In genomic region chr5:72167790-72168189, GRCh38 we compare ENCODE assay signal across 14 cellular contexts.
DNase-seq lines count a peak whose midpoint lies in the region; ATAC-seq and TF ChIP-seq lines count a peak whose summit lies in the region.
"Had no signal": no experiment of that assay in that cellular context is flagged by ENCODE, and none has a peak within 500 bp of the region (broad histone marks: within the 10 kb centered on the region; RNA-seq: fewer than 3 reads in every experiment).

No MANE protein-coding gene starts in this region.

- intact Hi-C loops in body of pancreas (cut with DNase I) (no loop called here), psoas muscle (cut with DNase I) (no loop called here)

- 68 to 75% methylated on average over 8 of the region's 8 CpGs for WGBS in body of pancreas, 2 donors
- WGBS in psoas muscle, 3 donors, result 56 to 70% (median 59%) methylated on average over 8 of the region's 8 CpGs

- H3K27ac ChIP-seq in GM23338 (ENCODE audit: low read depth) (peak overlapping the region; percentile 26; the same call in 1 of the 2 replicates), body of pancreas (no peak overlapping the region), cardiac muscle cell (no peak overlapping the region), psoas muscle (no peak overlapping the region)
- H3K27ac ChIP-seq: PC-9 had no signal

- no peaks in the 10 kb centered on the region for H3K9me3 Mint-ChIP-seq in GM23338

- H3K4me2 ChIP-seq in GM23338, result peak overlapping the region; percentile 34; the same call in 1 of the 2 replicates
- H3K4me2 ChIP-seq: PC-9 had no signal

- H3K36me3 ChIP-seq in GM23338 (ENCODE audit: insufficient read depth) (no peaks in the 10 kb centered on the region; the same call in 1 of the 2 replicates), body of pancreas (replicated peaks in 1 of 2; ENCODE audit: insufficient read depth in 1 of 2, low read depth in 2 of 2) (no peaks in the 10 kb centered on the region), cardiac muscle cell (no peaks in the 10 kb centered on the region), psoas muscle (ENCODE audit: insufficient read depth in 1 of 2, low read depth in 1 of 2) (no peaks in the 10 kb centered on the region)
- H3K36me3 ChIP-seq: thyroid gland had no signal

- H3K9me3 ChIP-seq in body of pancreas (no peaks in the 10 kb centered on the region), cardiac muscle cell (ENCODE audit: low read depth) (no peaks in the 10 kb centered on the region), psoas muscle (no peaks in the 10 kb centered on the region)
- H3K9me3 ChIP-seq: thyroid gland had no signal

- peaks cover 2% of the 10 kb centered on the region for H3K27me3 Mint-ChIP-seq in GM23338 (ENCODE audit: insufficient read depth, low read depth, poor library complexity)

- TF ChIP-seq POLR2A in body of pancreas (IDR thresholded peaks at IDR 0.05), result no peak

- peaks cover 56% of the 10 kb centered on the region for H3K4me1 ChIP-seq in GM23338 (ENCODE audit: insufficient read depth)
- no peaks in the 10 kb centered on the region for H3K4me1 ChIP-seq in body of pancreas
- H3K4me1 ChIP-seq in cardiac muscle cell (ENCODE audit: low read depth), result peaks cover 15% of the 10 kb centered on the region
- no peaks in the 10 kb centered on the region for H3K4me1 ChIP-seq in psoas muscle

- ATAC-seq in GM23338, result peak; percentile 36
- peak; percentile 24 for ATAC-seq in body of pancreas
- ATAC-seq in psoas muscle, result no peak

- H2AFZ ChIP-seq in GM23338, result no peak overlapping the region
- H2AFZ ChIP-seq: PC-9 had no signal

- peaks cover 1% of the 10 kb centered on the region; the same call in 1 of the 2 replicates for H3K79me2 ChIP-seq in GM23338 (replicated peaks; ENCODE audit: insufficient read depth)

- no peak for TF ChIP-seq CTCF in GM23338 (conservative IDR thresholded peaks at IDR 0.05; ENCODE audit: low read depth in 2 of 2)
- TF ChIP-seq CTCF in body of pancreas (IDR thresholded peaks at IDR 0.05), result no peak
- TF ChIP-seq CTCF in cardiac muscle cell (IDR thresholded peaks at IDR 0.05; ENCODE audit: low read depth, low read length), result no peak
- TF ChIP-seq CTCF in psoas muscle (IDR thresholded peaks at IDR 0.05), result no peak

- peaks cover under 1% of the 10 kb centered on the region; the same call in 1 of the 3 replicates for H3K36me3 Mint-ChIP-seq in GM23338 (ENCODE audit: low read depth)

- no peaks in the 10 kb centered on the region for H4K20me1 ChIP-seq in GM23338 (replicated peaks; ENCODE audit: insufficient read depth)

- H3K27me3 ChIP-seq in GM23338 (ENCODE audit: insufficient read depth) (no peaks in the 10 kb centered on the region), body of pancreas (no peaks in the 10 kb centered on the region), cardiac muscle cell (no peaks in the 10 kb centered on the region), psoas muscle (ENCODE audit: insufficient read depth in 3 of 3, low read length in 2 of 3) (no peaks in the 10 kb centered on the region)
- H3K27me3 ChIP-seq: thyroid gland had no signal

- DNase-seq in GM23338 (ENCODE audit: low spot score) (no peak), body of pancreas (no peak), cardiac muscle cell (ENCODE audit: low read depth in 1 of 2, low spot score in 1 of 2) (peak; percentile 32 to 87), psoas muscle (peak; percentile 50 to 69), NCI-H510A treated with DMSO at 0.1 percent for 48 hours (lab: John Stamatoyannopoulos, UW) (no peak), DMS53 (lab: John Stamatoyannopoulos, UW) (no peak), inferior parietal cortex (ENCODE audit: extremely low spot score) (no peak)
- DNase-seq in stimulated activated naive CD4-positive, alpha-beta T cell treated with Interleukin-2 at 50 U/mL for 16 hours (lab: John Stamatoyannopoulos, UW), result no peak
- DNase-seq: activated naive CD4-positive, alpha-beta T cell; central memory CD4-positive, alpha-beta T cell; kidney; NCI-H2029 treated with DMSO at 0.1 percent for 48 hours; PC-9; thyroid gland had no signal

- H3K9me2 ChIP-seq in GM23338 (ENCODE audit: insufficient read depth), result no peaks in the 10 kb centered on the region

- H3K4me1 Mint-ChIP-seq in GM23338, result peaks cover 57% of the 10 kb centered on the region

- no peak overlapping the region for H3K4me3 Mint-ChIP-seq in GM23338

- H3K4me3 ChIP-seq in GM23338 (no peak overlapping the region), body of pancreas (no peak overlapping the region), cardiac muscle cell (no peak overlapping the region), psoas muscle (no peak overlapping the region)
- H3K4me3 ChIP-seq: PC-9, thyroid gland had no signal

- peak overlapping the region; percentile 56; the same call in 1 of the 2 replicates for H3K27ac Mint-ChIP-seq in GM23338

- no peaks in the 10 kb centered on the region for H3F3A ChIP-seq in GM23338 (replicated peaks; ENCODE audit: low read depth)

TF ChIP-seq in GM23338, 12 proteins besides CTCF, POLR2A, EP300 and RAD21:
- no peak for TF ChIP-seq NANOG (IDR thresholded peaks at IDR 0.05; ENCODE audit: borderline replicate concordance)
- peak; percentile 36 for TF ChIP-seq REST (IDR thresholded peaks at IDR 0.05; ENCODE audit: unreplicated experiment)

Comparison
In these comparisons a context has a peak if more than half of its experiments do, and no peak if none do; other contexts are left out.
1. ATAC-seq: peak in GM23338 (single experiment) and body of pancreas (single experiment); none in psoas muscle (0 of 4).
2. DNase-seq: peak in cardiac muscle cell (2 of 2) and psoas muscle (2 of 2); none in GM23338 (single experiment), body of pancreas (0 of 4), NCI-H510A treated with DMSO at 0.1 percent for 48 hours (single experiment), DMS53 (single experiment), stimulated activated naive CD4-positive, alpha-beta T cell treated with Interleukin-2 at 50 U/mL for 16 hours (single experiment) and inferior parietal cortex (single experiment).